Comparison of ENCODE assay signal across 8 cellular contexts in genomic region chr21:39182484-39183271, GRCh38. TPM values are rescaled to one million over a fixed set of nuclear protein-coding genes. Genes with fewer than 3 reads are reported as not detected.
DNase-seq lines count a peak whose midpoint lies in the region; ATAC-seq and TF ChIP-seq lines count a peak whose summit lies in the region.

No MANE protein-coding gene starts in this region.

- H3K4me1 ChIP-seq in Caco-2 (0 out of 2 replicates have a peak, but pooled peaks cover 6% of the 10 kb centered on the region), PC-3 (ENCODE audit: insufficient read depth, low read length) (peaks cover 18% of the 10 kb centered on the region), mesendoderm (ENCODE audit: control insufficient read depth, low read depth, low read length) (peaks cover 2% of the 10 kb centered on the region), upper lobe of right lung (peaks cover 17% of the 10 kb centered on the region)

- peak overlapping the region; percentile 97 for H3K27ac Mint-ChIP-seq in Caco-2 (ENCODE audit: unreplicated experiment)

- no peak overlapping the region for H2AK5ac ChIP-seq in mesendoderm (ENCODE audit: low read length)

- H3K56ac ChIP-seq in mesendoderm (ENCODE audit: low read length) = peak overlapping the region; percentile 95

- H3K79me1 ChIP-seq in mesendoderm (ENCODE audit: low read length) = peaks cover 5% of the 10 kb centered on the region

- H3K79me2 ChIP-seq in PC-3 (ENCODE audit: low read length) (peaks cover 41% of the 10 kb centered on the region), mesendoderm (ENCODE audit: control insufficient read depth, insufficient read depth, low read length) (peaks cover 5% of the 10 kb centered on the region)

- peak overlapping the region; percentile 48 for H3K23ac ChIP-seq in mesendoderm (ENCODE audit: low read length)

- ATAC-seq in GM21825 (IDR thresholded peaks at IDR 0.05; ENCODE audit: unreplicated experiment) = peak; percentile 31
- ATAC-seq in PC-3 = no peak; the same call in 1 of the 2 replicates
- no peak for ATAC-seq in upper lobe of right lung

- H3K36me3 Mint-ChIP-seq in Caco-2 (ENCODE audit: insufficient read depth, unreplicated experiment) = peaks cover 42% of the 10 kb centered on the region

- H3K27me3 Mint-ChIP-seq in Caco-2 (ENCODE audit: insufficient read depth, unreplicated experiment) = no peaks in the 10 kb centered on the region

- H3K4ac ChIP-seq in mesendoderm (ENCODE audit: low read depth, low read length) = no peak overlapping the region

- POLR2A ChIA-PET in Caco-2 (lab: Charles Lee) (interaction anchor here (0.6 to 1.1 kb wide), 3 partner anchors 130 to 167 kb away, joined by 3 read pairs; no protein-coding TSS in a partner anchor), PC-3 (lab: Charles Lee; ENCODE audit: unreplicated experiment) (interaction anchor here (0.6 to 0.9 kb wide), 2 partner anchors 10 to 380 kb away, joined by 4 to 5 read pairs; no protein-coding TSS in a partner anchor)

- no peaks in the 10 kb centered on the region for H3F3A ChIP-seq in PC-3 (ENCODE audit: low read length, unreplicated experiment)

- peak overlapping the region; percentile 85 for H3K9ac ChIP-seq in PC-3 (ENCODE audit: low read length)
- peak overlapping the region; percentile 95 for H3K9ac ChIP-seq in mesendoderm (ENCODE audit: low read length)

- intact Hi-C loops in Caco-2 (cut with micrococcal nuclease; ENCODE audit: unreplicated experiment) = loop anchor here (5.0 to 10.0 kb wide), 2 partner anchors 205 to 262 kb away; partner anchors contain the start of gene LCA5L
- intact Hi-C loops in PC-3 (cut with micrococcal nuclease) = loop anchor here (5.0 to 10.0 kb wide), 2 partner anchors 202 to 260 kb away; a partner anchor contains a TSS
- intact Hi-C loops in upper lobe of right lung (cut with DNase I) = no loop called here

- H3K4me3 ChIP-seq in Caco-2 (ENCODE audit: low read depth, low read length) (peak overlapping the region; percentile 99), PC-3 (ENCODE audit: low read length) (peak overlapping the region; percentile 85), mesendoderm (ENCODE audit: low read length) (peak overlapping the region; percentile 87), upper lobe of right lung (peak overlapping the region; percentile 91)

- DNase-seq in Caco-2 = no peak
- peak; percentile 25 for DNase-seq in PC-3
- peak; percentile 41 for DNase-seq in dermis blood vessel endothelial cell
- DNase-seq in mesendoderm = peak; percentile 41
- no peak for DNase-seq in upper lobe of right lung
- DNase-seq in activated effector memory CD4-positive, alpha-beta T cell treated with anti-CD3 and anti-CD28 coated beads, Interleukin-2, amount 50 U/mL, for 16 hours = no peak
- no peak for DNase-seq in NCI-H187 (lab: John Stamatoyannopoulos, UW)

- CTCF ChIA-PET in Caco-2 (lab: Charles Lee) (no interaction called here), PC-3 (lab: Charles Lee) (interaction anchor here (0.6 to 0.9 kb wide), 2 partner anchors 258 to 677 kb away, joined by 3 read pairs; no protein-coding TSS in a partner anchor)

- H4K5ac ChIP-seq in mesendoderm (ENCODE audit: low read length) = no peak overlapping the region

- peak overlapping the region; percentile 86 for H2AFZ ChIP-seq in PC-3 (ENCODE audit: low read length)

- H3K27ac ChIP-seq in PC-3 (ENCODE audit: low read length) (peak overlapping the region; percentile 24), mesendoderm (ENCODE audit: low read depth, low read length) (peak overlapping the region; percentile 25), upper lobe of right lung (peak overlapping the region; percentile 85)

- H3K4me2 ChIP-seq in PC-3 (ENCODE audit: low read length) = peak overlapping the region; percentile 90
- peak overlapping the region; percentile 99 for H3K4me2 ChIP-seq in mesendoderm (ENCODE audit: low read length)

- H3K18ac ChIP-seq in mesendoderm (ENCODE audit: low read length) = peak overlapping the region; percentile 33

- H3K27me3 ChIP-seq in Caco-2 (replicated peaks; ENCODE audit: control insufficient read depth, insufficient read depth, low read length) = no peaks in the 10 kb centered on the region
- H3K27me3 ChIP-seq in PC-3 (ENCODE audit: low read length) = no peaks in the 10 kb centered on the region
- H3K27me3 ChIP-seq in mesendoderm (ENCODE audit: insufficient read depth, low read length, poor library complexity) = no peaks in the 10 kb centered on the region
- no peaks in the 10 kb centered on the region for H3K27me3 ChIP-seq in upper lobe of right lung

- no peak for TF ChIP-seq CTCF in Caco-2 (IDR thresholded peaks at IDR 0.05; ENCODE audit: insufficient read depth in 1 of 2, low read depth in 1 of 2, low read length in 1 of 2, severe bottlenecking in 1 of 2, unreplicated experiment in 1 of 2)
- no peak for TF ChIP-seq CTCF in PC-3 (conservative IDR thresholded peaks at IDR 0.05; ENCODE audit: low read depth, low read length)
- TF ChIP-seq CTCF in upper lobe of right lung (IDR thresholded peaks at IDR 0.05) = no peak

- BruUV-seq in Caco-2 (replicated peaks; lab: Mats Ljungman, UMichigan) (TSS peak; percentile 56), PC-3 (replicated peaks; lab: Mats Ljungman, UMichigan) (TSS peak; percentile 52)

- no peaks in the 10 kb centered on the region for H3K9me3 Mint-ChIP-seq in Caco-2 (ENCODE audit: unreplicated experiment)

- no peak overlapping the region for H4K8ac ChIP-seq in mesendoderm (ENCODE audit: low read depth, low read length)

- H3K4me1 Mint-ChIP-seq in Caco-2 (ENCODE audit: low read depth, unreplicated experiment) = no peaks in the 10 kb centered on the region

- H3K4me3 Mint-ChIP-seq in Caco-2 (ENCODE audit: unreplicated experiment) = peak overlapping the region; percentile 93

- peaks cover 25% of the 10 kb centered on the region for H4K20me1 ChIP-seq in PC-3 (ENCODE audit: low read length)

- no peak overlapping the region for H2BK120ac ChIP-seq in mesendoderm (ENCODE audit: low read depth, low read length)

- no peaks in the 10 kb centered on the region for H3K36me3 ChIP-seq in Caco-2 (ENCODE audit: control insufficient read depth, insufficient read depth, low read length)
- H3K36me3 ChIP-seq in PC-3 (ENCODE audit: low read depth, low read length) = peaks cover 24% of the 10 kb centered on the region
- H3K36me3 ChIP-seq in mesendoderm (ENCODE audit: control insufficient read depth, insufficient read depth, low read length) = no peaks in the 10 kb centered on the region
- H3K36me3 ChIP-seq in upper lobe of right lung = peaks cover 10% of the 10 kb centered on the region

- no CpG with 5 or more reads among the region's 51 CpGs for WGBS in mesendoderm (ENCODE audit: extremely low coverage, insufficient coverage, low lambda C conversion rate)

- no peak overlapping the region for H2BK5ac ChIP-seq in mesendoderm (ENCODE audit: low read length)

- H3K9me3 ChIP-seq in Caco-2 = no peaks in the 10 kb centered on the region
- H3K9me3 ChIP-seq in PC-3 (ENCODE audit: low read length) = no peaks in the 10 kb centered on the region
- H3K9me3 ChIP-seq in upper lobe of right lung = no peaks in the 10 kb centered on the region

- H2BK15ac ChIP-seq in mesendoderm (replicated peaks; ENCODE audit: low read depth) = no peak overlapping the region

- H3K9me2 ChIP-seq in PC-3 (replicated peaks; ENCODE audit: low read length) = no peaks in the 10 kb centered on the region

RNA-seq across cellular contexts. Expression of gene PSMG1, which starts 0.6 kb away (rescaled TPM):
- total RNA-seq in Caco-2 (2022) (86.2 and 95.3 TPM in 2 replicates), PC-3 (2014; rRNA removed) (110 and 113 TPM in 2 replicates), dermis blood vessel endothelial cell (57.3 and 59.7 TPM in 2 replicates), upper lobe of right lung (21.4 TPM)
- 131 TPM for polyA plus RNA-seq in mesendoderm (2013, experiment 1 of 2)
- polyA plus RNA-seq in mesendoderm (2013, experiment 2 of 2) = 129 TPM

Comparison
In these comparisons a context has a peak if more than half of its experiments do, and no peak if none do; other contexts are left out.
1. DNase-seq: peak in PC-3 (single experiment), dermis blood vessel endothelial cell (single experiment) and mesendoderm (single experiment); none in Caco-2 (0 of 2), upper lobe of right lung (single experiment), activated effector memory CD4-positive, alpha-beta T cell treated with anti-CD3 and anti-CD28 coated beads, Interleukin-2, amount 50 U/mL, for 16 hours (single experiment) and NCI-H187 (0 of 2).
2. H3K27ac ChIP-seq: peak in every context shown above with its lines; median percentile 85 in upper lobe of right lung; 25 in mesendoderm; 24 in PC-3.
3. Peak in every context shown above with its lines, with median percentiles within 50 percentile points of each other: H3K4me3 ChIP-seq.